ENCODE assay signal across 8 cellular contexts in genomic region chr2:196170681-196171247, GRCh38. TPM values are rescaled to one million over a fixed set of nuclear protein-coding genes. Genes with fewer than 3 reads are reported as not detected.
A peak's percentile ranks its signal among the peaks of the same experiment; 100 is the strongest.
DNase-seq lines count a peak whose midpoint lies in the region; ATAC-seq and TF ChIP-seq lines count a peak whose summit lies in the region.

No MANE protein-coding gene starts in this region.

- peak; percentile 10 for ATAC-seq in GM21723 (IDR thresholded peaks at IDR 0.05; ENCODE audit: unreplicated experiment)
- peak; percentile 23 for ATAC-seq in activated T-helper 17 cell treated with anti-CD3 and anti-CD28 coated beads, Interleukin-2, amount 50 U/mL, for 72 hours (replicated peaks)

- peaks cover 57% of the 10 kb centered on the region for H3K36me3 Mint-ChIP-seq in activated T-helper 17 cell treated with anti-CD3 and anti-CD28 coated beads, Interleukin-2, amount 50 U/mL, for 72 hours (ENCODE audit: low read depth)

- no peaks in the 10 kb centered on the region for H3K9me3 Mint-ChIP-seq in activated T-helper 17 cell treated with anti-CD3 and anti-CD28 coated beads, Interleukin-2, amount 50 U/mL, for 72 hours

- H3K27ac Mint-ChIP-seq in activated T-helper 17 cell treated with anti-CD3 and anti-CD28 coated beads, Interleukin-2, amount 50 U/mL, for 72 hours, result peak overlapping the region; percentile 95

- no peaks in the 10 kb centered on the region for H3K9me3 ChIP-seq in neutrophil

- peak overlapping the region; percentile 95 for H3K27ac ChIP-seq in neutrophil

- DNase-seq in GM06990 (ENCODE audit: extremely low read depth, insufficient read length) (peak; percentile 65), LNCaP clone FGC (ENCODE audit: low read depth) (no peak), fibroblast of the aortic adventitia (ENCODE audit: low read depth) (peak; percentile 57), foreskin melanocyte (no peak), G401 (ENCODE audit: low spot score) (no peak)

- H3K27me3 ChIP-seq in GM06990 (replicated peaks; ENCODE audit: control insufficient read depth, insufficient read depth, low read length) (no peaks in the 10 kb centered on the region), neutrophil (no peaks in the 10 kb centered on the region)

- H3K36me3 ChIP-seq in GM06990 (ENCODE audit: control insufficient read depth, insufficient read depth, low read length) (no peaks in the 10 kb centered on the region), neutrophil (no peaks in the 10 kb centered on the region)

- peaks cover 29% of the 10 kb centered on the region for H3K4me1 Mint-ChIP-seq in activated T-helper 17 cell treated with anti-CD3 and anti-CD28 coated beads, Interleukin-2, amount 50 U/mL, for 72 hours

- H3K4me3 Mint-ChIP-seq in activated T-helper 17 cell treated with anti-CD3 and anti-CD28 coated beads, Interleukin-2, amount 50 U/mL, for 72 hours, result peak overlapping the region; percentile 94

- in situ Hi-C loops in G401 (cut with HindIII; ENCODE audit: low sequenced_read_pairs), result no loop called here

- H3K27me3 Mint-ChIP-seq in activated T-helper 17 cell treated with anti-CD3 and anti-CD28 coated beads, Interleukin-2, amount 50 U/mL, for 72 hours, result no peaks in the 10 kb centered on the region

- H3K4me1 ChIP-seq in neutrophil (ENCODE audit: control insufficient read depth in 1 of 2, insufficient read depth in 1 of 2, low read depth in 1 of 2, low read length in 1 of 2), result peaks cover 34 to 46% of the 10 kb centered on the region in 2 experiments

- TF ChIP-seq CTCF in GM06990 (IDR thresholded peaks at IDR 0.05; ENCODE audit: insufficient read depth, low read length, poor library complexity, severe bottlenecking), result no peak
- TF ChIP-seq CTCF in LNCaP clone FGC (IDR thresholded peaks at IDR 0.05; ENCODE audit: control insufficient read depth, extremely low read depth, insufficient read depth), result no peak
- no peak for TF ChIP-seq CTCF in fibroblast of the aortic adventitia (IDR thresholded peaks at IDR 0.05; ENCODE audit: insufficient read depth, low read length)
- no peak for TF ChIP-seq CTCF in neutrophil (IDR thresholded peaks at IDR 0.05)

- H3K4me3 ChIP-seq in GM06990 (replicated peaks; ENCODE audit: low read depth, low read length), result peak overlapping the region; percentile 77
- H3K4me3 ChIP-seq in LNCaP clone FGC (ENCODE audit: low read depth, low read length), result peak overlapping the region; percentile 84
- H3K4me3 ChIP-seq in fibroblast of the aortic adventitia (ENCODE audit: low read depth, low read length), result peak overlapping the region; percentile 89
- H3K4me3 ChIP-seq in neutrophil (ENCODE audit: low read depth in 1 of 2, low read length in 1 of 2), result peak overlapping the region; percentile 86 to 91

RNA-seq across cellular contexts. Expression of gene STK17B, which starts 0.6 kb away (rescaled TPM):
- total RNA-seq in activated T-helper 17 cell treated with anti-CD3 and anti-CD28 coated beads, Interleukin-2, amount 50 U/mL, for 72 hours, result 100 to 1,000 TPM; 168 to 190 TPM
- 50.5 and 114 TPM in 2 replicates for total RNA-seq in fibroblast of the aortic adventitia (ENCODE audit: low replicate concordance)
- total RNA-seq in G401 (2014; rRNA removed; shearing (Covaris generic)), result 0.68 and 0.86 TPM in 2 replicates

Comparison
In these comparisons a context has a peak if more than half of its experiments do, and no peak if none do; other contexts are left out.
1. DNase-seq: peak in GM06990 (single experiment) and fibroblast of the aortic adventitia (single experiment); none in LNCaP clone FGC (single experiment), foreskin melanocyte (single experiment) and G401 (single experiment).
2. RNA of gene STK17B, which starts 0.6 kb away (total RNA-seq): 168 to 190 TPM in activated T-helper 17 cell treated with anti-CD3 and anti-CD28 coated beads, Interleukin-2, amount 50 U/mL, for 72 hours and 50.5 to 114 TPM in fibroblast of the aortic adventitia; 0.68 to 0.86 TPM in G401; every median in the first group is over 10 times any median in the second.
3. Peak in every context shown above with its lines, with median percentiles within 50 percentile points of each other: H3K4me3 ChIP-seq.